In the genomic region with DNA sequence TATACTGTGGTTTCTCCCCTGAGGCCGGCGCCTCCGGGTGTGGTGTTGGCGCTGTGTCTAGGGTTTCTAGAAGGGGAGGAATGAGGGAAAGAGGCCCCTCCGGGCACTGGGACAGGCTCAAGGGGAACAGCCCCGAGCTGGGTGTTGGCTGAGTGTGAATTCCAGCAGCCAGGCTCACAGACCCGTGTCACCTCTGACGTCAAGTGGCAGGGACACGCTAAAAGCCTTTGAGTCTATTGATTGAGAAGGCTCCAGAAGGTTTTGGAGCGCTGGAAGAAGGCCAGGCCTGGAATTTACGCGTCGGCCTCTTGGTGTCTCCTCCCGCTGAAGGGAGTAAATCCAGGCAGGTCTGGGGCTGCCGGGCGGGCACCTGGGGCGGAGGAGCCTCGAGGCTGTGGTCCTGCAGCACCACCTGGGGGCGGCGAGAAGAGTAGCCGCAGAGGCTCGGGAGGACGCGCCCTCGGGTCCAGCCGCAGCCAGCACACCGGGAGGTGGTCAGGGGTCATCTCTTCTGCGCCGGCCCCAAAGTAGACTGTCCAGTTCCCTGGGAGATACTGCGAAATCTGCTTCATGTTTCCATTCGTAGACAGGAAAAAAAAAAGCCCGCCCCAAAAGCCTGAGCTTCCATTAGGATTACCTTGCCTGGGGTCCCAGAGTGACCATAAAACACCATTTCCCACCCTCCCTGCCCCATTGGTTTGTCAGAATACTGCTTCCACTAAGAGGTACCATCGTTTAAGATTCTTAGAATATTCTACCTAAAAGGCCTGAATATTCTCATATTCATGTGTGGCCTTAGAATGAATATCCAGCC, we compare ENCODE assay signal across 8 cellular contexts.
DNase-seq lines count a peak whose midpoint lies in the region; FAIRE-seq and TF ChIP-seq lines count a peak whose summit lies in the region.

No MANE protein-coding gene starts in this region.

- no peak overlapping the region for H3K27ac ChIP-seq in DOHH2 (ENCODE audit: low read depth, low read length)
- H3K27ac ChIP-seq in GM23248 = no peak overlapping the region
- H3K27ac ChIP-seq in KMS-11 = peak overlapping the region; percentile 34

- H3K9me2 ChIP-seq in DOHH2 (replicated peaks; ENCODE audit: control insufficient read depth, low read length) (no peaks in the 10 kb centered on the region), GM23248 (ENCODE audit: insufficient read depth) (no peaks in the 10 kb centered on the region)

- H3K4me1 Mint-ChIP-seq in nephron progenitor cell = peaks cover 39% of the 10 kb centered on the region

- no peaks in the 10 kb centered on the region for H3K4me1 ChIP-seq in DOHH2 (ENCODE audit: control insufficient read depth, low read length)
- H3K4me1 ChIP-seq in GM23248 (ENCODE audit: insufficient read depth) = no peaks in the 10 kb centered on the region
- H3K4me1 ChIP-seq in KMS-11 (ENCODE audit: low read depth, poor library complexity, severe bottlenecking) = no peaks in the 10 kb centered on the region

- WGBS in GM23248 (ENCODE audit: low coverage in 1 of 2, low lambda C conversion rate in 2 of 2, missing lambda C conversion rate in 2 of 2), 2 experiments = 4 to 5% methylated on average over 29 to 33 of the region's 33 CpGs

- DNase-seq in GM23248 = peak; percentile 90
- peak; percentile 86 for DNase-seq in RCC 7860 (ENCODE audit: low spot score)
- peak; percentile 38 to 53 for DNase-seq in activated T-helper 1 cell treated with anti-CD3 and anti-CD28 coated beads, Interleukin-2, amount 50 U/mL, for 16 hours (ENCODE audit: low read depth in 1 of 2, low spot score in 1 of 2)
- DNase-seq in fibroblast of peridontal ligament (ENCODE audit: extremely low read depth) = peak; percentile 85
- DNase-seq in nephron progenitor cell = peak; percentile 90
- peak; percentile 59 for DNase-seq in stimulated activated naive CD4-positive, alpha-beta T cell treated with Interleukin-2 at 50 U/mL for 16 hours (lab: John Stamatoyannopoulos, UW)

- H3K9me3 Mint-ChIP-seq in nephron progenitor cell = no peaks in the 10 kb centered on the region

- H3K36me3 ChIP-seq in DOHH2 (ENCODE audit: control insufficient read depth, low read length) = no peaks in the 10 kb centered on the region
- no peaks in the 10 kb centered on the region for H3K36me3 ChIP-seq in GM23248 (ENCODE audit: low read depth)
- no peaks in the 10 kb centered on the region for H3K36me3 ChIP-seq in KMS-11 (ENCODE audit: insufficient read depth)

- in situ Hi-C loops in GM23248 (cut with MboI) = no loop called here

- H3K79me2 ChIP-seq in DOHH2 (ENCODE audit: control insufficient read depth, low read length) = no peaks in the 10 kb centered on the region
- H3K79me2 ChIP-seq in GM23248 (ENCODE audit: insufficient read depth) = no peaks in the 10 kb centered on the region
- H3K79me2 ChIP-seq in KMS-11 (ENCODE audit: insufficient read depth, low read depth) = no peaks in the 10 kb centered on the region

- H3K27me3 Mint-ChIP-seq in nephron progenitor cell (ENCODE audit: low read depth, poor library complexity) = peaks cover 13% of the 10 kb centered on the region

- TF ChIP-seq CTCF in DOHH2 (IDR thresholded peaks at IDR 0.05; ENCODE audit: low read depth, low read length, poor library complexity, severe bottlenecking) = peak; percentile 71
- TF ChIP-seq CTCF in KMS-11 (conservative IDR thresholded peaks at IDR 0.05; ENCODE audit: low read depth, low read length) = peak; percentile 84
- TF ChIP-seq CTCF in nephron progenitor cell (IDR thresholded peaks at IDR 0.05) = peak; percentile 98

- peak overlapping the region; percentile 96 for H3K27ac Mint-ChIP-seq in nephron progenitor cell

- H3K9ac ChIP-seq in GM23248 = peak overlapping the region; percentile 29
- H3K9ac ChIP-seq in KMS-11 = peak overlapping the region; percentile 28; the same call in 1 of the 2 replicates

- H3K9me3 ChIP-seq in DOHH2 (ENCODE audit: control insufficient read depth, insufficient read depth, low read length) = no peaks in the 10 kb centered on the region
- no peaks in the 10 kb centered on the region for H3K9me3 ChIP-seq in GM23248 (ENCODE audit: low read depth)

- no peaks in the 10 kb centered on the region for H3K27me3 ChIP-seq in DOHH2 (ENCODE audit: control insufficient read depth, low read length)
- peaks cover 24% of the 10 kb centered on the region for H3K27me3 ChIP-seq in GM23248 (replicated peaks; ENCODE audit: insufficient read depth)
- H3K27me3 ChIP-seq in KMS-11 (ENCODE audit: insufficient read depth, low read depth) = no peaks in the 10 kb centered on the region

- H3K4me2 ChIP-seq in DOHH2 (ENCODE audit: low read length) (peak overlapping the region; percentile 64), GM23248 (ENCODE audit: unreplicated experiment) (peak overlapping the region; percentile 70), KMS-11 (peak overlapping the region; percentile 33)

- H4K20me1 ChIP-seq in DOHH2 (ENCODE audit: control insufficient read depth, insufficient read depth, low read depth, low read length) (no peaks in the 10 kb centered on the region), GM23248 (ENCODE audit: insufficient read depth) (no peaks in the 10 kb centered on the region), KMS-11 (ENCODE audit: insufficient read depth) (no peaks in the 10 kb centered on the region)

- H3F3A ChIP-seq in DOHH2 (ENCODE audit: control insufficient read depth, insufficient read depth) (no peaks in the 10 kb centered on the region), GM23248 (ENCODE audit: insufficient read depth) (no peaks in the 10 kb centered on the region)

- H3K4me3 ChIP-seq in DOHH2 (ENCODE audit: low read length) (peak overlapping the region; percentile 59), GM23248 (peak overlapping the region; percentile 59), KMS-11 (IDR thresholded peaks at IDR 0.05; ENCODE audit: insufficient read depth, low read depth, low read length) (peak overlapping the region; percentile 43)

- H2AFZ ChIP-seq in GM23248 (peak overlapping the region; percentile 76), KMS-11 (ENCODE audit: low read depth) (peak overlapping the region; percentile 45)

- peak; percentile 40 for FAIRE-seq in RCC 7860 (lab: Jason Lieb, UNC)

- H3K36me3 Mint-ChIP-seq in nephron progenitor cell (ENCODE audit: low read depth) = no peaks in the 10 kb centered on the region

- no peak overlapping the region for H3K4me3 Mint-ChIP-seq in nephron progenitor cell
